Comparison of ENCODE assay signal across 1 cellular context in genomic region chr19:18000981-18001836, GRCh38.
TF ChIP-seq lines count a peak whose summit lies in the region.

No MANE protein-coding gene starts in this region.

TF ChIP-seq in IMR-90, 13 proteins besides CTCF, POLR2A, EP300 and RAD21 (continued from another document):
- TF ChIP-seq USF2 (IDR thresholded peaks at IDR 0.05; ENCODE audit: low read depth, low read length) (peak; percentile 77), CHD1 (IDR thresholded peaks at IDR 0.05; ENCODE audit: low read depth, low read length) (no peak), NFE2L2 (IDR thresholded peaks at IDR 0.05; ENCODE audit: low read depth, low read length) (no peak), MAZ (IDR thresholded peaks at IDR 0.05; ENCODE audit: borderline replicate concordance, low read depth, low read length) (no peak), FOS (IDR thresholded peaks at IDR 0.05; ENCODE audit: low read depth, low read length) (0 out of 2 replicates have a peak, but pooled peaks have one; percentile 9), RFX5 (IDR thresholded peaks at IDR 0.05; ENCODE audit: low read depth, low read length) (no peak), MAFK (IDR thresholded peaks at IDR 0.05; ENCODE audit: low read depth, low read length) (no peak)
